ENCODE assay signal across 8 cellular contexts in the genomic region with DNA sequence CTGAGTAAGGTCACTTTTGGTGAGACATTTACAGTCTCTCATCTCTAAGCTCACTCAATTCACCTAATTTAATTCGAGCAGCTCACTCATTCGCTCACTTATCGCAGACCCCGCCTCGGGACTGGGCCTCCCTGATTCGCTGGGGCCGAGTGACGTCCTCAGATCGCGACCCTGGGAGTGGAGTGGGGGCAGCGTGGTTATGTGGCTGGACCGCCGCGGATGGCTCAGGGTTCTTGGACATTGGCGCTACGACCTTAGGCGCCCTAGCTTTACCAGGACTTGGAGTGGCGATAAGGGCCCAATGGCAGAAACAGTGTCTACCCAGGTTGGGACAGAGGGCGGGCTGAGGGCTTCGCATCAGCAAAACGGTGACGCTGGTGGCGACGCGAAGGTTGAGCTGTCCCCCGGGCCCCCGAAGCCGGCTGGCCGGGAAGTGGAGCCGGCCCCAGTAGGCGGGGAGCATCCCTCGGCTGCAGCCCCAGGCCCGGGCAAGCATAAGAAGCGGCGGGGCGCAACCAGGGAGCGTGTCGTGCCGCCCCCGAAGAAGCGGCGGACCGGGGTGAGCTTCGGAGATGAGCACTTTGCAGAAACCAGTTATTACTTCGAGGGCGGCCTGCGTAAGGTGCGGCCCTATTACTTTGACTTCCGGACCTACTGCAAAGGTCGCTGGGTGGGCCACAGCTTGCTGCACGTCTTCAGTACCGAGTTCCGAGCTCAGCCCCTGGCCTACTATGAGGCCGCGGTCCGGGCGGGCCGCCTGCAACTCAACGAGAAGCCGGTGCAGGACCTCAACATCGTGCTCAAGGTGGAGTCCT. TPM values are rescaled to one million over a fixed set of nuclear protein-coding genes. Genes with fewer than 3 reads are reported as not detected.
DNase-seq lines count a peak whose midpoint lies in the region; ATAC-seq and TF ChIP-seq lines count a peak whose summit lies in the region.

TSS of gene RPUSD2 (plus strand) at position 161 of the 815 bp plus-strand sequence. CDS start at position 200, 39 bp downstream.

- H3K27me3 ChIP-seq in left ventricle myocardium inferior (ENCODE audit: low read depth) = no peaks in the 10 kb centered on the region
- H3K27me3 ChIP-seq in prostate gland (replicated peaks; ENCODE audit: insufficient read depth) = no peaks in the 10 kb centered on the region

- H3K36me3 Mint-ChIP-seq in T-helper 17 cell (ENCODE audit: low read depth) = peaks cover 3% of the 10 kb centered on the region

- H3K27ac ChIP-seq in left ventricle myocardium inferior (replicated peaks) (peak within 1 kb of the TSS; percentile 89), prostate gland (peak within 1 kb of the TSS; percentile 73 to 80)

- H3K4me1 Mint-ChIP-seq in T-helper 17 cell = peaks cover 24% of the 10 kb centered on the region

- WGBS in prostate gland = 0% methylated on average over 49 of the region's 61 CpGs

- peak within 1 kb of the TSS; percentile 93 for H3K27ac Mint-ChIP-seq in T-helper 17 cell

- H3K36me3 ChIP-seq in left ventricle myocardium inferior = peaks cover 29% of the 10 kb centered on the region
- H3K36me3 ChIP-seq in prostate gland = no peaks in the 10 kb centered on the region

- ATAC-seq in HG02759 (IDR thresholded peaks at IDR 0.05; ENCODE audit: unreplicated experiment) (peak; percentile 63), T-helper 17 cell (peak; percentile 66)

- H3K4me3 ChIP-seq in left ventricle myocardium inferior (peak within 1 kb of the TSS; percentile 99), prostate gland (peak within 1 kb of the TSS; percentile 78 to 93)

- no peak for TF ChIP-seq CTCF in left ventricle myocardium inferior (IDR thresholded peaks at IDR 0.05; ENCODE audit: borderline replicate concordance)
- TF ChIP-seq CTCF in prostate gland (IDR thresholded peaks at IDR 0.05) = peak in 1 of 4 experiments; percentile 13

- peaks cover 36% of the 10 kb centered on the region for H3K4me1 ChIP-seq in left ventricle myocardium inferior
- H3K4me1 ChIP-seq in prostate gland (replicated peaks) = peaks cover 10% of the 10 kb centered on the region

- intact Hi-C loops in left ventricle myocardium inferior (cut with micrococcal nuclease) = no loop called here
- intact Hi-C loops in prostate gland (cut with DNase I) = loop anchor here (5.0 kb wide), 1 partner anchor 127 kb away; the partner anchor contains the start of gene BAHD1

- peak; percentile 52 for TF ChIP-seq POLR2A in prostate gland (IDR thresholded peaks at IDR 0.05)

- DNase-seq in GM04503 (ENCODE audit: low read depth) (peak; percentile 51), NCI-H187 treated with DMSO at 0.1 percent for 48 hours (lab: John Stamatoyannopoulos, UW) (peak; percentile 30), T-helper 17 cell (peak; percentile 80 to 86 (median 80)), amniotic stem cell (lab: John Stamatoyannopoulos, UW) (peak; percentile 83), left ventricle myocardium inferior (peak; percentile 95), prostate gland (ENCODE audit: low spot score) (peak; percentile 92), ureter (ENCODE audit: low spot score) (peak; percentile 93)

- H3K9me3 ChIP-seq in T-helper 17 cell (ENCODE audit: control insufficient read depth, low read length, poor library complexity, severe bottlenecking) (no peaks in the 10 kb centered on the region), left ventricle myocardium inferior (replicated peaks) (no peaks in the 10 kb centered on the region), prostate gland (no peaks in the 10 kb centered on the region)

- H3K4me3 Mint-ChIP-seq in T-helper 17 cell = peak within 1 kb of the TSS; percentile 97

- H3K27me3 Mint-ChIP-seq in T-helper 17 cell = no peaks in the 10 kb centered on the region

RNA-seq across cellular contexts. Expression of gene RPUSD2, which starts in this region (rescaled TPM):
- total RNA-seq in T-helper 17 cell (10 to 100 TPM in 1 of 2 donors, 1 to 10 TPM in 1; 9.1 to 15.1 TPM), left ventricle myocardium inferior (12.0 TPM), prostate gland (10 to 100 TPM; 11.2 to 24.1 TPM), ureter (8.4 TPM)

Comparison
In these comparisons a context has a peak if more than half of its experiments do, and no peak if none do; other contexts are left out.
1. Peak in every context shown above with its lines: DNase-seq, ATAC-seq, H3K4me3 ChIP-seq and H3K27ac ChIP-seq.
2. DNase-seq: peak in every context shown above with its lines; median percentile 95 in left ventricle myocardium inferior; 93 in ureter; 92 in prostate gland; 83 in amniotic stem cell; 80 in T-helper 17 cell; 51 in GM04503; 30 in NCI-H187 treated with DMSO at 0.1 percent for 48 hours.